1 cellular context compared by ENCODE assay signal in genomic region chr11:16052750-16053149, GRCh38.
TF ChIP-seq lines count a peak whose summit lies in the region.

No MANE protein-coding gene starts in this region.

TF ChIP-seq in HepG2, 621 proteins besides CTCF, POLR2A, EP300 and RAD21 (continued from another document):
- TF ChIP-seq ZBTB26 (CRISPR knock-in tag; IDR thresholded peaks at IDR 0.05; ENCODE audit: borderline replicate concordance) = no peak
- no peak for TF ChIP-seq GMEB2 (CRISPR knock-in tag; IDR thresholded peaks at IDR 0.05; ENCODE audit: low read depth)
- no peak for TF ChIP-seq ZNF605 (CRISPR knock-in tag; IDR thresholded peaks at IDR 0.05)
- no peak for TF ChIP-seq NCOA1 (CRISPR knock-in tag; IDR thresholded peaks at IDR 0.05)
- no peak for TF ChIP-seq ATF6 (CRISPR knock-in tag; conservative IDR thresholded peaks at IDR 0.05)
- TF ChIP-seq SP1 (IDR thresholded peaks at IDR 0.05) = no peak
- no peak for TF ChIP-seq SP1 (CRISPR knock-in tag; IDR thresholded peaks at IDR 0.05)
- no peak for TF ChIP-seq SIN3A (IDR thresholded peaks at IDR 0.05; ENCODE audit: borderline replicate concordance, low read depth, low read length)
